In genomic region chr6:158408552-158409130, GRCh38 we compare ENCODE assay signal across 10 cellular contexts.
DNase-seq lines count a peak whose midpoint lies in the region; ATAC-seq, FAIRE-seq and TF ChIP-seq lines count a peak whose summit lies in the region.
"Had no signal": no experiment of that assay in that cellular context is flagged by ENCODE, and none has a peak within 500 bp of the region (broad histone marks: within the 10 kb centered on the region; RNA-seq: fewer than 3 reads in every experiment).

No MANE protein-coding gene starts in this region.

- no peaks in the 10 kb centered on the region for H3K9me3 ChIP-seq in astrocyte (ENCODE audit: insufficient read depth, low read depth, low read length)
- H3K9me3 ChIP-seq in left ventricle myocardium inferior (replicated peaks) = no peaks in the 10 kb centered on the region

- intact Hi-C loops in left ventricle myocardium inferior (cut with micrococcal nuclease) = no loop called here

- TF ChIP-seq CTCF in astrocyte (IDR thresholded peaks at IDR 0.05; ENCODE audit: insufficient read depth, low read depth, low read length) = no peak
- no peak for TF ChIP-seq CTCF in left ventricle myocardium inferior (IDR thresholded peaks at IDR 0.05; ENCODE audit: borderline replicate concordance)
- no peak for TF ChIP-seq CTCF in omental fat pad (IDR thresholded peaks at IDR 0.05)

- H3K4me1 Mint-ChIP-seq in astrocyte (ENCODE audit: low read depth, unreplicated experiment) = peaks cover 39% of the 10 kb centered on the region

- no peaks in the 10 kb centered on the region for H3K27me3 ChIP-seq in astrocyte (ENCODE audit: insufficient read depth, low read length)
- H3K27me3 ChIP-seq in left ventricle myocardium inferior (ENCODE audit: low read depth) = no peaks in the 10 kb centered on the region

- H3K9ac ChIP-seq in astrocyte (ENCODE audit: low read length) = peak overlapping the region; percentile 14

- no peaks in the 10 kb centered on the region for H4K20me1 ChIP-seq in astrocyte (ENCODE audit: insufficient read depth, low read length)

- ATAC-seq in omental fat pad (ENCODE audit: low FRiP score) (no peak), HG03139 (IDR thresholded peaks at IDR 0.05; ENCODE audit: unreplicated experiment) (no peak), HG03025 (IDR thresholded peaks at IDR 0.05; ENCODE audit: low FRiP score, unreplicated experiment) (no peak)

- DNase-seq in ELF-1 (ENCODE audit: low read depth, low spot score) (peak; percentile 18), astrocyte (ENCODE audit: low read depth) (peak; percentile 96), left ventricle myocardium inferior (peak; percentile 70), putamen (ENCODE audit: low spot score) (peak; percentile 83), omental fat pad (ENCODE audit: low spot score) (no peak), kidney glomerular epithelial cell (lab: John Stamatoyannopoulos, UW) (no peak)
- DNase-seq: DMS79, T-helper 2 cell had no signal

- no peak for FAIRE-seq in astrocyte (lab: Jason Lieb, UNC)

- H3K36me3 ChIP-seq in astrocyte (ENCODE audit: insufficient read depth, low read length) (no peaks in the 10 kb centered on the region), left ventricle myocardium inferior (peaks cover 7% of the 10 kb centered on the region)

- peak overlapping the region; percentile 45 for H3K4me2 ChIP-seq in astrocyte (ENCODE audit: low read length)

- no peak overlapping the region for H3K27ac Mint-ChIP-seq in astrocyte (ENCODE audit: unreplicated experiment)

- peaks cover 12% of the 10 kb centered on the region for H3K9me3 Mint-ChIP-seq in astrocyte (ENCODE audit: unreplicated experiment)

- H3K4me3 ChIP-seq in astrocyte (ENCODE audit: insufficient read depth, low read depth, low read length) = no peak overlapping the region
- H3K4me3 ChIP-seq in left ventricle myocardium inferior = no peak overlapping the region

- H3K27me3 Mint-ChIP-seq in astrocyte (ENCODE audit: low read depth, unreplicated experiment) = no peaks in the 10 kb centered on the region

- peaks cover 24% of the 10 kb centered on the region for H3K36me3 Mint-ChIP-seq in astrocyte (ENCODE audit: low read depth, unreplicated experiment)

- H2AFZ ChIP-seq in astrocyte (ENCODE audit: low read depth, low read length) = no peak overlapping the region

- peaks cover 8% of the 10 kb centered on the region for H3K79me2 ChIP-seq in astrocyte (ENCODE audit: insufficient read depth, low read length)

- H3K27ac ChIP-seq in astrocyte (ENCODE audit: low read depth, low read length) = peak overlapping the region; percentile 61
- peak overlapping the region; percentile 75 for H3K27ac ChIP-seq in left ventricle myocardium inferior (replicated peaks)

- no peak overlapping the region for H3K4me3 Mint-ChIP-seq in astrocyte (ENCODE audit: unreplicated experiment)

- peaks cover 32% of the 10 kb centered on the region for H3K4me1 ChIP-seq in astrocyte (ENCODE audit: insufficient read depth, low read length)
- peaks cover 38% of the 10 kb centered on the region for H3K4me1 ChIP-seq in left ventricle myocardium inferior

Comparison
In these comparisons a context has a peak if more than half of its experiments do, and no peak if none do; other contexts are left out.
1. DNase-seq: peak in ELF-1 (single experiment), astrocyte (single experiment), left ventricle myocardium inferior (single experiment) and putamen (single experiment); none in omental fat pad (single experiment) and kidney glomerular epithelial cell (single experiment).